ENCODE assay signal across 3 cellular contexts in the genomic region with DNA sequence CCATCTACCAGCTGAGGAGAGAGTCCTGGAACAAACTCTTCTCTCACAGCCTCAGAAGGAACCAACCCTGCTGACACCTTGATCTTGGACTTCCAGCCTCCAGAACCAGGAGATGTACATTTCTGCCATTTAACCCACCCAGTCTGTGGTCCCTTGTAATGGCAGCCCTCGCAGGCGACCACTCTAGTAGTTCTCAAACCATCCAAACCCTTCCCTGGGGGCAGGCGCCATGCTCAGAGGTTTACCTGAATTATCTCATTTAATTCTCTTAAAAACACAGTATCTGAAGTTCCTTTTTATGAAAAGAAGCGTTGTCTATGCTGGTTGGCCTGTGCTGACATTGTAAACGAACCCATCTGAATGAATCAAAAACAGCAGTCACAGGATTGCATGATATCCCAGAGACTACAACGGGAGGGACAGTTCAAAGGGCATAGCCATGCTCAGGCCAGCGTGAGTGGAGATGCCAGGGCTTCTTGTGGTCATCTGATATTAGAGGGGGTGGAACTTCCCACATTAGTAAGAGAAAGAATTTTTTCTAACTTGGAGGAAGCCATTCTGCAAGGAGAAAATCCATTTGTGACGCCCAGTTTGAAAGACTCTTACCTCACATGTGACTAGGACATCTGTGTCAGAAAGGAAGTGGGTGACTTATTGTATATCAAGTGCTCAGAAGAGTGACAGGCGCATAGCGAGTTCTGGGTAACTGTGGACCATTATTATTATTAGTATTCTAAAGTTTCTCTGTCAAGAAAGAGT.
TF ChIP-seq lines count a peak whose summit lies in the region.

No MANE protein-coding gene starts in this region.

TF ChIP-seq in liver, 16 proteins besides CTCF, POLR2A, EP300 and RAD21 (continued from another document):
- TF ChIP-seq, protein P1, sequence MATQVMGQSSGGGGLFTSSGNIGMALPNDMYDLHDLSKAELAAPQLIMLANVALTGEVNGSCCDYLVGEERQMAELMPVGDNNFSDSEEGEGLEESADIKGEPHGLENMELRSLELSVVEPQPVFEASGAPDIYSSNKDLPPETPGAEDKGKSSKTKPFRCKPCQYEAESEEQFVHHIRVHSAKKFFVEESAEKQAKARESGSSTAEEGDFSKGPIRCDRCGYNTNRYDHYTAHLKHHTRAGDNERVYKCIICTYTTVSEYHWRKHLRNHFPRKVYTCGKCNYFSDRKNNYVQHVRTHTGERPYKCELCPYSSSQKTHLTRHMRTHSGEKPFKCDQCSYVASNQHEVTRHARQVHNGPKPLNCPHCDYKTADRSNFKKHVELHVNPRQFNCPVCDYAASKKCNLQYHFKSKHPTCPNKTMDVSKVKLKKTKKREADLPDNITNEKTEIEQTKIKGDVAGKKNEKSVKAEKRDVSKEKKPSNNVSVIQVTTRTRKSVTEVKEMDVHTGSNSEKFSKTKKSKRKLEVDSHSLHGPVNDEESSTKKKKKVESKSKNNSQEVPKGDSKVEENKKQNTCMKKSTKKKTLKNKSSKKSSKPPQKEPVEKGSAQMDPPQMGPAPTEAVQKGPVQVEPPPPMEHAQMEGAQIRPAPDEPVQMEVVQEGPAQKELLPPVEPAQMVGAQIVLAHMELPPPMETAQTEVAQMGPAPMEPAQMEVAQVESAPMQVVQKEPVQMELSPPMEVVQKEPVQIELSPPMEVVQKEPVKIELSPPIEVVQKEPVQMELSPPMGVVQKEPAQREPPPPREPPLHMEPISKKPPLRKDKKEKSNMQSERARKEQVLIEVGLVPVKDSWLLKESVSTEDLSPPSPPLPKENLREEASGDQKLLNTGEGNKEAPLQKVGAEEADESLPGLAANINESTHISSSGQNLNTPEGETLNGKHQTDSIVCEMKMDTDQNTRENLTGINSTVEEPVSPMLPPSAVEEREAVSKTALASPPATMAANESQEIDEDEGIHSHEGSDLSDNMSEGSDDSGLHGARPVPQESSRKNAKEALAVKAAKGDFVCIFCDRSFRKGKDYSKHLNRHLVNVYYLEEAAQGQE (IDR thresholded peaks at IDR 0.05) = no peak
- TF ChIP-seq TAF1 (conservative IDR thresholded peaks at IDR 0.05) = no peak
- no peak for TF ChIP-seq YY1 (IDR thresholded peaks at IDR 0.05)
- no peak for TF ChIP-seq SP1 (IDR thresholded peaks at IDR 0.05)
- no peak for TF ChIP-seq HNF4A (conservative IDR thresholded peaks at IDR 0.05)
- TF ChIP-seq, protein P2, sequence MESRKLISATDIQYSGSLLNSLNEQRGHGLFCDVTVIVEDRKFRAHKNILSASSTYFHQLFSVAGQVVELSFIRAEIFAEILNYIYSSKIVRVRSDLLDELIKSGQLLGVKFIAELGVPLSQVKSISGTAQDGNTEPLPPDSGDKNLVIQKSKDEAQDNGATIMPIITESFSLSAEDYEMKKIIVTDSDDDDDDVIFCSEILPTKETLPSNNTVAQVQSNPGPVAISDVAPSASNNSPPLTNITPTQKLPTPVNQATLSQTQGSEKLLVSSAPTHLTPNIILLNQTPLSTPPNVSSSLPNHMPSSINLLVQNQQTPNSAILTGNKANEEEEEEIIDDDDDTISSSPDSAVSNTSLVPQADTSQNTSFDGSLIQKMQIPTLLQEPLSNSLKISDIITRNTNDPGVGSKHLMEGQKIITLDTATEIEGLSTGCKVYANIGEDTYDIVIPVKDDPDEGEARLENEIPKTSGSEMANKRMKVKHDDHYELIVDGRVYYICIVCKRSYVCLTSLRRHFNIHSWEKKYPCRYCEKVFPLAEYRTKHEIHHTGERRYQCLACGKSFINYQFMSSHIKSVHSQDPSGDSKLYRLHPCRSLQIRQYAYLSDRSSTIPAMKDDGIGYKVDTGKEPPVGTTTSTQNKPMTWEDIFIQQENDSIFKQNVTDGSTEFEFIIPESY (IDR thresholded peaks at IDR 0.05) = no peak
- no peak for TF ChIP-seq GABPA (IDR thresholded peaks at IDR 0.05 in 1 of 2, conservative IDR thresholded peaks at IDR 0.05 in 1 of 2)
- TF ChIP-seq HNF4G (IDR thresholded peaks at IDR 0.05) = no peak

TF ChIP-seq in HepG2, 621 proteins besides CTCF, POLR2A, EP300 and RAD21 (continued from another document and continues in another):
- TF ChIP-seq ZNF749 (CRISPR knock-in tag; IDR thresholded peaks at IDR 0.05; ENCODE audit: borderline replicate concordance) (no peak), RARA (CRISPR knock-in tag; IDR thresholded peaks at IDR 0.05) (no peak), SOX5 (CRISPR knock-in tag; IDR thresholded peaks at IDR 0.05; ENCODE audit: borderline replicate concordance) (no peak), ZNF552 (CRISPR knock-in tag; IDR thresholded peaks at IDR 0.05; ENCODE audit: borderline replicate concordance) (no peak)
- TF ChIP-seq, protein P3, sequence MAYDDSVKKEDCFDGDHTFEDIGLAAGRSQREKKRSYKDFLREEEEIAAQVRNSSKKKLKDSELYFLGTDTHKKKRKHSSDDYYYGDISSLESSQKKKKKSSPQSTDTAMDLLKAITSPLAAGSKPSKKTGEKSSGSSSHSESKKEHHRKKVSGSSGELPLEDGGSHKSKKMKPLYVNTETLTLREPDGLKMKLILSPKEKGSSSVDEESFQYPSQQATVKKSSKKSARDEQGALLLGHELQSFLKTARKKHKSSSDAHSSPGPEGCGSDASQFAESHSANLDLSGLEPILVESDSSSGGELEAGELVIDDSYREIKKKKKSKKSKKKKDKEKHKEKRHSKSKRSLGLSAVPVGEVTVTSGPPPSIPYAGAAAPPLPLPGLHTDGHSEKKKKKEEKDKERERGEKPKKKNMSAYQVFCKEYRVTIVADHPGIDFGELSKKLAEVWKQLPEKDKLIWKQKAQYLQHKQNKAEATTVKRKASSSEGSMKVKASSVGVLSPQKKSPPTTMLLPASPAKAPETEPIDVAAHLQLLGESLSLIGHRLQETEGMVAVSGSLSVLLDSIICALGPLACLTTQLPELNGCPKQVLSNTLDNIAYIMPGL (CRISPR knock-in tag; IDR thresholded peaks at IDR 0.05; ENCODE audit: borderline replicate concordance in 1 of 2, low read depth in 1 of 2) = no peak
- TF ChIP-seq, protein P4, sequence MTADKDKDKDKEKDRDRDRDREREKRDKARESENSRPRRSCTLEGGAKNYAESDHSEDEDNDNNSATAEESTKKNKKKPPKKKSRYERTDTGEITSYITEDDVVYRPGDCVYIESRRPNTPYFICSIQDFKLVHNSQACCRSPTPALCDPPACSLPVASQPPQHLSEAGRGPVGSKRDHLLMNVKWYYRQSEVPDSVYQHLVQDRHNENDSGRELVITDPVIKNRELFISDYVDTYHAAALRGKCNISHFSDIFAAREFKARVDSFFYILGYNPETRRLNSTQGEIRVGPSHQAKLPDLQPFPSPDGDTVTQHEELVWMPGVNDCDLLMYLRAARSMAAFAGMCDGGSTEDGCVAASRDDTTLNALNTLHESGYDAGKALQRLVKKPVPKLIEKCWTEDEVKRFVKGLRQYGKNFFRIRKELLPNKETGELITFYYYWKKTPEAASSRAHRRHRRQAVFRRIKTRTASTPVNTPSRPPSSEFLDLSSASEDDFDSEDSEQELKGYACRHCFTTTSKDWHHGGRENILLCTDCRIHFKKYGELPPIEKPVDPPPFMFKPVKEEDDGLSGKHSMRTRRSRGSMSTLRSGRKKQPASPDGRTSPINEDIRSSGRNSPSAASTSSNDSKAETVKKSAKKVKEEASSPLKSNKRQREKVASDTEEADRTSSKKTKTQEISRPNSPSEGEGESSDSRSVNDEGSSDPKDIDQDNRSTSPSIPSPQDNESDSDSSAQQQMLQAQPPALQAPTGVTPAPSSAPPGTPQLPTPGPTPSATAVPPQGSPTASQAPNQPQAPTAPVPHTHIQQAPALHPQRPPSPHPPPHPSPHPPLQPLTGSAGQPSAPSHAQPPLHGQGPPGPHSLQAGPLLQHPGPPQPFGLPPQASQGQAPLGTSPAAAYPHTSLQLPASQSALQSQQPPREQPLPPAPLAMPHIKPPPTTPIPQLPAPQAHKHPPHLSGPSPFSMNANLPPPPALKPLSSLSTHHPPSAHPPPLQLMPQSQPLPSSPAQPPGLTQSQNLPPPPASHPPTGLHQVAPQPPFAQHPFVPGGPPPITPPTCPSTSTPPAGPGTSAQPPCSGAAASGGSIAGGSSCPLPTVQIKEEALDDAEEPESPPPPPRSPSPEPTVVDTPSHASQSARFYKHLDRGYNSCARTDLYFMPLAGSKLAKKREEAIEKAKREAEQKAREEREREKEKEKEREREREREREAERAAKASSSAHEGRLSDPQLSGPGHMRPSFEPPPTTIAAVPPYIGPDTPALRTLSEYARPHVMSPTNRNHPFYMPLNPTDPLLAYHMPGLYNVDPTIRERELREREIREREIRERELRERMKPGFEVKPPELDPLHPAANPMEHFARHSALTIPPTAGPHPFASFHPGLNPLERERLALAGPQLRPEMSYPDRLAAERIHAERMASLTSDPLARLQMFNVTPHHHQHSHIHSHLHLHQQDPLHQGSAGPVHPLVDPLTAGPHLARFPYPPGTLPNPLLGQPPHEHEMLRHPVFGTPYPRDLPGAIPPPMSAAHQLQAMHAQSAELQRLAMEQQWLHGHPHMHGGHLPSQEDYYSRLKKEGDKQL (CRISPR knock-in tag; IDR thresholded peaks at IDR 0.05; ENCODE audit: low read depth) = no peak
- TF ChIP-seq, protein P5, sequence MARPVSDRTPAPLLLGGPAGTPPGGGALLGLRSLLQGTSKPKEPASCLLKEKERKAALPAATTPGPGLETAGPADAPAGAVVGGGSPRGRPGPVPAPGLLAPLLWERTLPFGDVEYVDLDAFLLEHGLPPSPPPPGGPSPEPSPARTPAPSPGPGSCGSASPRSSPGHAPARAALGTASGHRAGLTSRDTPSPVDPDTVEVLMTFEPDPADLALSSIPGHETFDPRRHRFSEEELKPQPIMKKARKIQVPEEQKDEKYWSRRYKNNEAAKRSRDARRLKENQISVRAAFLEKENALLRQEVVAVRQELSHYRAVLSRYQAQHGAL (CRISPR knock-in tag; IDR thresholded peaks at IDR 0.05; ENCODE audit: not compliant biosample characterization) = no peak

TF ChIP-seq in SK-N-SH treated with all-trans-retinoic acid at 6 μM for 48 hours, 23 proteins besides CTCF, POLR2A, EP300 and RAD21 (continued from another document):
- TF ChIP-seq, protein P6, sequence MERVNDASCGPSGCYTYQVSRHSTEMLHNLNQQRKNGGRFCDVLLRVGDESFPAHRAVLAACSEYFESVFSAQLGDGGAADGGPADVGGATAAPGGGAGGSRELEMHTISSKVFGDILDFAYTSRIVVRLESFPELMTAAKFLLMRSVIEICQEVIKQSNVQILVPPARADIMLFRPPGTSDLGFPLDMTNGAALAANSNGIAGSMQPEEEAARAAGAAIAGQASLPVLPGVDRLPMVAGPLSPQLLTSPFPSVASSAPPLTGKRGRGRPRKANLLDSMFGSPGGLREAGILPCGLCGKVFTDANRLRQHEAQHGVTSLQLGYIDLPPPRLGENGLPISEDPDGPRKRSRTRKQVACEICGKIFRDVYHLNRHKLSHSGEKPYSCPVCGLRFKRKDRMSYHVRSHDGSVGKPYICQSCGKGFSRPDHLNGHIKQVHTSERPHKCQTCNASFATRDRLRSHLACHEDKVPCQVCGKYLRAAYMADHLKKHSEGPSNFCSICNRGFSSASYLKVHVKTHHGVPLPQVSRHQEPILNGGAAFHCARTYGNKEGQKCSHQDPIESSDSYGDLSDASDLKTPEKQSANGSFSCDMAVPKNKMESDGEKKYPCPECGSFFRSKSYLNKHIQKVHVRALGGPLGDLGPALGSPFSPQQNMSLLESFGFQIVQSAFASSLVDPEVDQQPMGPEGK (CRISPR knock-in tag; IDR thresholded peaks at IDR 0.05; ENCODE audit: borderline replicate concordance) = no peak
- TF ChIP-seq GLIS3 (CRISPR knock-in tag; IDR thresholded peaks at IDR 0.05) = no peak
- no peak for TF ChIP-seq ZNF70 (CRISPR knock-in tag; IDR thresholded peaks at IDR 0.05)
- no peak for TF ChIP-seq TCF4 (CRISPR knock-in tag; IDR thresholded peaks at IDR 0.05; ENCODE audit: borderline replicate concordance)
- no peak for TF ChIP-seq TOX (CRISPR knock-in tag; IDR thresholded peaks at IDR 0.05; ENCODE audit: borderline replicate concordance)
- TF ChIP-seq BACH2 (CRISPR knock-in tag; IDR thresholded peaks at IDR 0.05; ENCODE audit: borderline replicate concordance) = no peak
- no peak for TF ChIP-seq ZFP30 (CRISPR knock-in tag; IDR thresholded peaks at IDR 0.05)
- TF ChIP-seq ZFP3 (CRISPR knock-in tag; IDR thresholded peaks at IDR 0.05) = no peak
- no peak for TF ChIP-seq ARNTL (CRISPR knock-in tag; IDR thresholded peaks at IDR 0.05; ENCODE audit: borderline replicate concordance, low read depth)
- no peak for TF ChIP-seq SNAI2 (CRISPR knock-in tag; IDR thresholded peaks at IDR 0.05)
- TF ChIP-seq ISL1 (CRISPR knock-in tag; IDR thresholded peaks at IDR 0.05) = no peak
- TF ChIP-seq, protein P7, sequence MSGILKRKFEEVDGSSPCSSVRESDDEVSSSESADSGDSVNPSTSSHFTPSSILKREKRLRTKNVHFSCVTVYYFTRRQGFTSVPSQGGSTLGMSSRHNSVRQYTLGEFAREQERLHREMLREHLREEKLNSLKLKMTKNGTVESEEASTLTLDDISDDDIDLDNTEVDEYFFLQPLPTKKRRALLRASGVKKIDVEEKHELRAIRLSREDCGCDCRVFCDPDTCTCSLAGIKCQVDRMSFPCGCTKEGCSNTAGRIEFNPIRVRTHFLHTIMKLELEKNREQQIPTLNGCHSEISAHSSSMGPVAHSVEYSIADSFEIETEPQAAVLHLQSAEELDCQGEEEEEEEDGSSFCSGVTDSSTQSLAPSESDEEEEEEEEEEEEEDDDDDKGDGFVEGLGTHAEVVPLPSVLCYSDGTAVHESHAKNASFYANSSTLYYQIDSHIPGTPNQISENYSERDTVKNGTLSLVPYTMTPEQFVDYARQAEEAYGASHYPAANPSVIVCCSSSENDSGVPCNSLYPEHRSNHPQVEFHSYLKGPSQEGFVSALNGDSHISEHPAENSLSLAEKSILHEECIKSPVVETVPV (CRISPR knock-in tag; IDR thresholded peaks at IDR 0.05) = no peak
- TF ChIP-seq, protein P8, sequence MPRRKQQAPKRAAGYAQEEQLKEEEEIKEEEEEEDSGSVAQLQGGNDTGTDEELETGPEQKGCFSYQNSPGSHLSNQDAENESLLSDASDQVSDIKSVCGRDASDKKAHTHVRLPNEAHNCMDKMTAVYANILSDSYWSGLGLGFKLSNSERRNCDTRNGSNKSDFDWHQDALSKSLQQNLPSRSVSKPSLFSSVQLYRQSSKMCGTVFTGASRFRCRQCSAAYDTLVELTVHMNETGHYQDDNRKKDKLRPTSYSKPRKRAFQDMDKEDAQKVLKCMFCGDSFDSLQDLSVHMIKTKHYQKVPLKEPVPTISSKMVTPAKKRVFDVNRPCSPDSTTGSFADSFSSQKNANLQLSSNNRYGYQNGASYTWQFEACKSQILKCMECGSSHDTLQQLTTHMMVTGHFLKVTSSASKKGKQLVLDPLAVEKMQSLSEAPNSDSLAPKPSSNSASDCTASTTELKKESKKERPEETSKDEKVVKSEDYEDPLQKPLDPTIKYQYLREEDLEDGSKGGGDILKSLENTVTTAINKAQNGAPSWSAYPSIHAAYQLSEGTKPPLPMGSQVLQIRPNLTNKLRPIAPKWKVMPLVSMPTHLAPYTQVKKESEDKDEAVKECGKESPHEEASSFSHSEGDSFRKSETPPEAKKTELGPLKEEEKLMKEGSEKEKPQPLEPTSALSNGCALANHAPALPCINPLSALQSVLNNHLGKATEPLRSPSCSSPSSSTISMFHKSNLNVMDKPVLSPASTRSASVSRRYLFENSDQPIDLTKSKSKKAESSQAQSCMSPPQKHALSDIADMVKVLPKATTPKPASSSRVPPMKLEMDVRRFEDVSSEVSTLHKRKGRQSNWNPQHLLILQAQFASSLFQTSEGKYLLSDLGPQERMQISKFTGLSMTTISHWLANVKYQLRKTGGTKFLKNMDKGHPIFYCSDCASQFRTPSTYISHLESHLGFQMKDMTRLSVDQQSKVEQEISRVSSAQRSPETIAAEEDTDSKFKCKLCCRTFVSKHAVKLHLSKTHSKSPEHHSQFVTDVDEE (CRISPR knock-in tag; IDR thresholded peaks at IDR 0.05) = no peak
